Comparison of ENCODE assay signal across 31 cellular contexts in genomic region chr22:29758959-29759358, GRCh38. TPM values are rescaled to one million over a fixed set of nuclear protein-coding genes. Genes with fewer than 3 reads are reported as not detected.
"Had no signal": no experiment of that assay in that cellular context is flagged by ENCODE, and none has a peak within 500 bp of the region (broad histone marks: within the 10 kb centered on the region; RNA-seq: fewer than 3 reads in every experiment).

No MANE protein-coding gene starts in this region.

- ATAC-seq: left lobe of liver; natural killer cell treated with Interleukin-12 subunit alpha and Interleukin-12 subunit beta and Interleukin-15 and Interleukin-18, amount 100 ng/mL, for 72 hours; SK-N-SH treated with all-trans-retinoic acid at 6 μM for 48 hours; stimulated activated naive CD8-positive, alpha-beta T cell treated with anti-CD3 and anti-CD28 coated beads, Interleukin-15, Interleukin-2, amounts not matched to agents 100 U/mL and 50 U/mL, for 24 hours had no signal

- H3K36me3 ChIP-seq: thyroid gland, WERI-Rb-1 had no signal

- H3K4me1 ChIP-seq: thyroid gland had no signal

- H3K27me3 ChIP-seq: spleen, thyroid gland had no signal

- H3K9me3 ChIP-seq: spleen, thyroid gland had no signal

- H3K27ac ChIP-seq: spleen, thyroid gland, WERI-Rb-1 had no signal

- H3K4me3 ChIP-seq: spleen, thyroid gland had no signal

- DNase-seq: activated CD4-positive, alpha-beta T cell treated with anti-CD3 and anti-CD28 coated beads, Interleukin-2, amount 50 U/mL, for 1 hour; activated CD4-positive, CD25-positive, alpha-beta regulatory T cell treated with anti-CD3 and anti-CD28 coated beads, Interleukin-2, amount 50 U/mL, for 72 hours; activated CD8-positive, alpha-beta memory T cell treated with anti-CD3 and anti-CD28 coated beads for 24 hours; activated CD8-positive, alpha-beta memory T cell treated with anti-CD3 and anti-CD28 coated beads, Interleukin-2, amount 50 U/mL, for 4 hours; activated naive CD4-positive, alpha-beta T cell; activated naive CD8-positive, alpha-beta T cell treated with anti-CD3 and anti-CD28 coated beads, Interleukin-2, amount 10 ng/mL, durations not matched to agents 7 days and 5 days; activated T-cell treated with anti-CD3 and anti-CD28 coated beads, Interleukin-2, amount 50 U/mL, for 24 hours; amygdala; central memory CD4-positive, alpha-beta T cell; dermis blood vessel endothelial cell; effector CD8-positive, alpha-beta T cell; erythroblast; foreskin fibroblast; immature natural killer cell; occipital lobe; spleen; stimulated activated CD4-positive, alpha-beta T cell treated with anti-CD3 and anti-CD28 coated beads, Interleukin-4, amount 100 ng/mL, for 24 hours; stimulated activated naive CD8-positive, alpha-beta T cell treated with anti-CD3 and anti-CD28 coated beads, Interleukin-15, Interleukin-2, amounts not matched to agents 100 U/mL and 50 U/mL, for 24 hours; substantia nigra; thyroid gland; WERI-Rb-1 had no signal

RNA-seq across cellular contexts. Expression of gene CABP7, which starts 39.2 kb away (rescaled TPM):
- total RNA-seq: dermis blood vessel endothelial cell; fibroblast of lung; glomerular endothelial cell; kidney epithelial cell; left lobe of liver; lung microvascular endothelial cell; posterior vena cava; T-helper 2 cell treated with Interferon-gamma antibody and Interleukin-4, amounts not matched to agents 100 ng/mL and 5 ng/mL, for 36 hours; ureter had no signal
- polyA plus RNA-seq: fibroblast of lung had no signal
